1 cellular context compared by ENCODE assay signal in the genomic region with DNA sequence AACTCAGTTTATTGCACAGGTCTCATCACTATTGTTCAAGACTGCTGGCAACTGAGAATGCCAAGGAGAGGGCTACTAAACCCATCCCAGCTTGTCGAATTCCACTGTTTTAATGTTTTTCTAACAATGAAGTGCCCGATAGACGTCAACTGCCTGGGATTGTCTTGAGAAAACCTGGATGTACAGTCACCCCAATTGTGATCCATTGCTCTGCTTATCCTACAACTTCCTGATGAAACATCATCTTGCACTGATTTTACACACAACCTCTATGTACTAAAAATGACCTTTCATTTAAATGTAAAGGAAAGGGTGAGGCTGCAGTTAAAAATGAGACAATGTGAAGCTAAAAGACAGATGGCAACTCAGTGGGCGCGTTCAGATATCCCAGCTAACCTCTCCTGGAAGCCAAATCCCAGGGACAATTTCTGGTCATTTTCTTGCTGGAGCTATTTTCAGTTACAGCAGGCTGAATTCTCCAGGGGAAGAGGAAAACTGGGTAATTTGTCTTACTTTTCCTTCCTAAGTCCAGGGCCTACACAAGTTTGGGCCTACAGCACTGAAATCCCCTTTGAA.
TF ChIP-seq lines count a peak whose summit lies in the region.

No MANE protein-coding gene starts in this region.

TF ChIP-seq in H1, 55 proteins besides CTCF, POLR2A, EP300 and RAD21 (continued from another document):
- TF ChIP-seq SP1 (IDR thresholded peaks at IDR 0.05; ENCODE audit: low read depth, low read length) = no peak
- no peak for TF ChIP-seq KDM4A (IDR thresholded peaks at IDR 0.05; ENCODE audit: low read depth, low read length, severe bottlenecking)
- no peak for TF ChIP-seq SAP30 (IDR thresholded peaks at IDR 0.05; ENCODE audit: insufficient read depth, insufficient replicate concordance, low read length)
- TF ChIP-seq GTF2F1 (IDR thresholded peaks at IDR 0.05; ENCODE audit: borderline replicate concordance, low read depth, low read length) = no peak
- no peak for TF ChIP-seq SUZ12 (IDR thresholded peaks at IDR 0.05; ENCODE audit: low read length)
- no peak for TF ChIP-seq KDM1A (IDR thresholded peaks at IDR 0.05; ENCODE audit: borderline replicate concordance, low read length)
- TF ChIP-seq TCF12 (IDR thresholded peaks at IDR 0.05; ENCODE audit: low read depth, low read length) = no peak
- TF ChIP-seq, protein P1, sequence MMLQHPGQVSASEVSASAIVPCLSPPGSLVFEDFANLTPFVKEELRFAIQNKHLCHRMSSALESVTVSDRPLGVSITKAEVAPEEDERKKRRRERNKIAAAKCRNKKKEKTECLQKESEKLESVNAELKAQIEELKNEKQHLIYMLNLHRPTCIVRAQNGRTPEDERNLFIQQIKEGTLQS (IDR thresholded peaks at IDR 0.05; ENCODE audit: insufficient read depth, low read depth, low read length) = no peak
- TF ChIP-seq BACH1 (IDR thresholded peaks at IDR 0.05; ENCODE audit: low read length) = no peak
- TF ChIP-seq BRCA1 (IDR thresholded peaks at IDR 0.05; ENCODE audit: low read depth, low read length) = no peak
- no peak for TF ChIP-seq POU5F1 (IDR thresholded peaks at IDR 0.05; ENCODE audit: low read depth, low read length)
- no peak for TF ChIP-seq TAF1 (IDR thresholded peaks at IDR 0.05; ENCODE audit: low read depth, low read length)
- TF ChIP-seq, protein P2, sequence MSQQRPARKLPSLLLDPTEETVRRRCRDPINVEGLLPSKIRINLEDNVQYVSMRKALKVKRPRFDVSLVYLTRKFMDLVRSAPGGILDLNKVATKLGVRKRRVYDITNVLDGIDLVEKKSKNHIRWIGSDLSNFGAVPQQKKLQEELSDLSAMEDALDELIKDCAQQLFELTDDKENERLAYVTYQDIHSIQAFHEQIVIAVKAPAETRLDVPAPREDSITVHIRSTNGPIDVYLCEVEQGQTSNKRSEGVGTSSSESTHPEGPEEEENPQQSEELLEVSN (IDR thresholded peaks at IDR 0.05) = no peak
- no peak for TF ChIP-seq KDM5A (IDR thresholded peaks at IDR 0.05; ENCODE audit: low read length)
- TF ChIP-seq EGR1 (IDR thresholded peaks at IDR 0.05; ENCODE audit: borderline replicate concordance, low read depth, low read length) = no peak
- TF ChIP-seq CBX5 (IDR thresholded peaks at IDR 0.05; ENCODE audit: low read depth, low read length) = no peak
